In genomic region chr2:21694536-21694935, GRCh38 we compare ENCODE assay signal across 31 cellular contexts.
"Had no signal": no experiment of that assay in that cellular context is flagged by ENCODE, and none has a peak within 500 bp of the region (broad histone marks: within the 10 kb centered on the region; RNA-seq: fewer than 3 reads in every experiment).

No MANE protein-coding gene starts in this region.

- H3K4me1 Mint-ChIP-seq: activated CD4-positive, alpha-beta T cell treated with anti-CD3 and anti-CD28 coated beads for 36 hours; activated CD4-positive, alpha-beta T cell treated with anti-CD3 and anti-CD28 coated beads, Interleukin-2, amount 10 ng/mL, durations not matched to agents 24 days and 14 days; activated CD8-positive, alpha-beta memory T cell treated with anti-CD3 and anti-CD28 coated beads, Interleukin-2, amount 10 ng/mL, durations not matched to agents 7 days and 5 days; activated naive CD4-positive, alpha-beta T cell treated with anti-CD3 and anti-CD28 coated beads, Interleukin-2, amount 50 U/mL, for 24 hours; activated naive CD8-positive, alpha-beta T cell treated with anti-CD3 and anti-CD28 coated beads for 36 hours; activated naive CD8-positive, alpha-beta T cell treated with anti-CD3 and anti-CD28 coated beads, Interleukin-2, amount 50 U/mL, for 24 hours had no signal

- H3K36me3 Mint-ChIP-seq: activated CD4-positive, alpha-beta memory T cell treated with anti-CD3 and anti-CD28 coated beads for 36 hours; activated CD8-positive, alpha-beta memory T cell treated with anti-CD3 and anti-CD28 coated beads, Interleukin-2, amount 10 ng/mL, durations not matched to agents 7 days and 5 days; activated naive CD4-positive, alpha-beta T cell treated with anti-CD3 and anti-CD28 coated beads, Interleukin-2, amount 50 U/mL, for 24 hours; activated naive CD8-positive, alpha-beta T cell treated with anti-CD3 and anti-CD28 coated beads for 36 hours had no signal

- H3K27me3 Mint-ChIP-seq: activated CD4-positive, alpha-beta memory T cell treated with anti-CD3 and anti-CD28 coated beads for 36 hours; activated CD4-positive, alpha-beta T cell treated with anti-CD3 and anti-CD28 coated beads for 36 hours; activated CD4-positive, alpha-beta T cell treated with anti-CD3 and anti-CD28 coated beads, Interleukin-2, amount 10 ng/mL, durations not matched to agents 24 days and 14 days; activated CD8-positive, alpha-beta memory T cell treated with anti-CD3 and anti-CD28 coated beads, Interleukin-2, amount 10 ng/mL, durations not matched to agents 7 days and 5 days; activated naive CD4-positive, alpha-beta T cell treated with anti-CD3 and anti-CD28 coated beads, Interleukin-2, amount 50 U/mL, for 24 hours; activated naive CD8-positive, alpha-beta T cell treated with anti-CD3 and anti-CD28 coated beads for 36 hours; activated naive CD8-positive, alpha-beta T cell treated with anti-CD3 and anti-CD28 coated beads, Interleukin-2, amount 50 U/mL, for 24 hours; effector memory CD8-positive, alpha-beta T cell had no signal

- DNase-seq: activated CD4-positive, alpha-beta memory T cell treated with anti-CD3 and anti-CD28 coated beads for 36 hours; activated CD4-positive, alpha-beta T cell treated with anti-CD3 and anti-CD28 coated beads for 36 hours; activated CD4-positive, alpha-beta T cell treated with anti-CD3 and anti-CD28 coated beads, Interleukin-2, amount 10 ng/mL, durations not matched to agents 24 days and 14 days; activated CD4-positive, CD25-positive, alpha-beta regulatory T cell; activated CD4-positive, CD25-positive, alpha-beta regulatory T cell treated with anti-CD3 and anti-CD28 coated beads, Interleukin-2, amount 50 U/mL, for 72 hours; activated CD8-positive, alpha-beta memory T cell treated with anti-CD3 and anti-CD28 coated beads, Interleukin-2, amount 10 ng/mL, durations not matched to agents 7 days and 5 days; activated CD8-positive, alpha-beta memory T cell treated with anti-CD3 and anti-CD28 coated beads, Interleukin-2, amount 50 U/mL, for 4 hours; activated CD8-positive, alpha-beta T cell treated with anti-CD3 and anti-CD28 coated beads, Interleukin-2, amount 10 ng/mL, durations not matched to agents 7 days and 5 days; activated effector memory CD4-positive, alpha-beta T cell treated with anti-CD3 and anti-CD28 coated beads, Interleukin-2, amount 50 U/mL, for 16 hours; activated naive CD4-positive, alpha-beta T cell treated with anti-CD3 and anti-CD28 coated beads for 36 hours; activated naive CD8-positive, alpha-beta T cell treated with anti-CD3 and anti-CD28 coated beads for 36 hours; activated naive CD8-positive, alpha-beta T cell treated with anti-CD3 and anti-CD28 coated beads, Interleukin-2, amount 50 U/mL, for 24 hours; activated T-cell treated with anti-CD3 and anti-CD28 coated beads, Interleukin-2, amount 50 U/mL, for 1 hour; activated T-cell treated with anti-CD3 and anti-CD28 coated beads, Interleukin-2, amount 50 U/mL, for 48 hours; adrenal gland; amygdala; aorta; body of pancreas; caudate nucleus; cortex of kidney; dermis blood vessel endothelial cell; effector CD4-positive, alpha-beta T cell; effector memory CD8-positive, alpha-beta T cell; erythroblast; foreskin keratinocyte; gastrocnemius medialis; glutamatergic neuron; heart left ventricle had no signal

- H3K9me3 Mint-ChIP-seq: activated CD4-positive, alpha-beta T cell treated with anti-CD3 and anti-CD28 coated beads, Interleukin-2, amount 10 ng/mL, durations not matched to agents 24 days and 14 days; activated naive CD4-positive, alpha-beta T cell treated with anti-CD3 and anti-CD28 coated beads, Interleukin-2, amount 50 U/mL, for 24 hours; activated T-helper 1 cell treated with anti-CD3 and anti-CD28 coated beads, Interleukin-12 subunit alpha, Interleukin-12 subunit beta, Interleukin-2, Interleukin-4 antibody, amounts not matched to agents 30 ng/mL and 10 ng/mL and 1 ng/mL, durations not matched to agents 14 hours and 24 hours and 36 hours; effector memory CD8-positive, alpha-beta T cell had no signal

- H3K27ac Mint-ChIP-seq: activated CD4-positive, alpha-beta memory T cell treated with anti-CD3 and anti-CD28 coated beads for 36 hours; activated CD4-positive, alpha-beta T cell treated with anti-CD3 and anti-CD28 coated beads for 36 hours; activated CD4-positive, alpha-beta T cell treated with anti-CD3 and anti-CD28 coated beads, Interleukin-2, amount 10 ng/mL, durations not matched to agents 24 days and 14 days; activated CD8-positive, alpha-beta memory T cell treated with anti-CD3 and anti-CD28 coated beads, Interleukin-2, amount 10 ng/mL, durations not matched to agents 7 days and 5 days; activated CD8-positive, alpha-beta T cell treated with anti-CD3 and anti-CD28 coated beads, Interleukin-2, amount 10 ng/mL, durations not matched to agents 7 days and 5 days; activated naive CD4-positive, alpha-beta T cell treated with anti-CD3 and anti-CD28 coated beads for 36 hours; activated naive CD4-positive, alpha-beta T cell treated with anti-CD3 and anti-CD28 coated beads, Interleukin-2, amount 50 U/mL, for 24 hours; activated naive CD8-positive, alpha-beta T cell treated with anti-CD3 and anti-CD28 coated beads for 36 hours; activated naive CD8-positive, alpha-beta T cell treated with anti-CD3 and anti-CD28 coated beads, Interleukin-2, amount 50 U/mL, for 24 hours; activated T-helper 1 cell treated with anti-CD3 and anti-CD28 coated beads, Interleukin-12 subunit alpha, Interleukin-12 subunit beta, Interleukin-2, Interleukin-4 antibody, amounts not matched to agents 30 ng/mL and 10 ng/mL and 1 ng/mL, durations not matched to agents 14 hours and 24 hours and 36 hours; activated T-helper 2 cell treated with anti-CD3 and anti-CD28 coated beads, Interferon-gamma antibody, Interleukin-2, Interleukin-4, amounts not matched to agents 10 μg/mL and 5 μg/mL and 100 μg/mL, durations not matched to agents 14 hours and 24 hours and 36 hours; effector memory CD8-positive, alpha-beta T cell had no signal

- H3K4me3 Mint-ChIP-seq: activated CD4-positive, alpha-beta memory T cell treated with anti-CD3 and anti-CD28 coated beads for 36 hours; activated CD4-positive, alpha-beta T cell treated with anti-CD3 and anti-CD28 coated beads for 36 hours; activated CD4-positive, alpha-beta T cell treated with anti-CD3 and anti-CD28 coated beads, Interleukin-2, amount 10 ng/mL, durations not matched to agents 24 days and 14 days; activated CD8-positive, alpha-beta memory T cell treated with anti-CD3 and anti-CD28 coated beads, Interleukin-2, amount 10 ng/mL, durations not matched to agents 7 days and 5 days; activated CD8-positive, alpha-beta T cell treated with anti-CD3 and anti-CD28 coated beads, Interleukin-2, amount 10 ng/mL, durations not matched to agents 7 days and 5 days; activated naive CD4-positive, alpha-beta T cell treated with anti-CD3 and anti-CD28 coated beads for 36 hours; activated naive CD4-positive, alpha-beta T cell treated with anti-CD3 and anti-CD28 coated beads, Interleukin-2, amount 50 U/mL, for 24 hours; activated naive CD8-positive, alpha-beta T cell treated with anti-CD3 and anti-CD28 coated beads for 36 hours; activated naive CD8-positive, alpha-beta T cell treated with anti-CD3 and anti-CD28 coated beads, Interleukin-2, amount 50 U/mL, for 24 hours; activated T-helper 1 cell treated with anti-CD3 and anti-CD28 coated beads, Interleukin-12 subunit alpha, Interleukin-12 subunit beta, Interleukin-2, Interleukin-4 antibody, amounts not matched to agents 30 ng/mL and 10 ng/mL and 1 ng/mL, durations not matched to agents 14 hours and 24 hours and 36 hours; effector memory CD8-positive, alpha-beta T cell had no signal
